ENCODE assay signal across 21 cellular contexts in genomic region chrX:791479-792034, GRCh38.
DNase-seq lines count a peak whose midpoint lies in the region; ATAC-seq and TF ChIP-seq lines count a peak whose summit lies in the region.
"Had no signal": no experiment of that assay in that cellular context is flagged by ENCODE, and none has a peak within 500 bp of the region (broad histone marks: within the 10 kb centered on the region; RNA-seq: fewer than 3 reads in every experiment).

No MANE protein-coding gene starts in this region.

- peaks cover 62% of the 10 kb centered on the region for H3K27me3 Mint-ChIP-seq in nephron progenitor cell (ENCODE audit: low read depth, poor library complexity)

- no peak overlapping the region for H3K27ac Mint-ChIP-seq in nephron progenitor cell
- H3K27ac Mint-ChIP-seq: CD4-positive, alpha-beta T cell had no signal

- H3K4me1 ChIP-seq in ES-I3 (ENCODE audit: insufficient read depth, low read length) (peaks cover 11% of the 10 kb centered on the region), HUES64 (ENCODE audit: insufficient read depth, low read length) (peaks cover 24% of the 10 kb centered on the region), right lobe of liver (no peaks in the 10 kb centered on the region)
- H3K4me1 ChIP-seq: HAP-1 had no signal

- H3K27ac ChIP-seq in HUES64 (ENCODE audit: low read depth, low read length) (peak overlapping the region; percentile 75; the same call in 1 of the 2 replicates), right lobe of liver (no peak overlapping the region)
- H3K27ac ChIP-seq: SK-N-MC had no signal

- no peak for TF ChIP-seq POLR2A in right lobe of liver (IDR thresholded peaks at IDR 0.05)

- peak overlapping the region; percentile 29 for H3K4me3 ChIP-seq in HUES64 (ENCODE audit: low read length)
- H3K4me3 ChIP-seq in right lobe of liver: no peak overlapping the region
- H3K4me3 ChIP-seq: GM12878, HAP-1, SK-N-MC had no signal

- 11% methylated on average over 7 of the region's 14 CpGs for WGBS in HUES64
- 6% methylated on average over 13 of the region's 14 CpGs for WGBS in right lobe of liver (ENCODE audit: insufficient coverage, low coverage, low lambda C conversion rate, missing lambda C conversion rate)

- no peak for TF ChIP-seq CTCF in nephron progenitor cell (IDR thresholded peaks at IDR 0.05)
- no peak for TF ChIP-seq CTCF in right lobe of liver (IDR thresholded peaks at IDR 0.05)

- DNase-seq in iPS DF 19.7 (ENCODE audit: low read depth, low spot score): peak; percentile 64
- DNase-seq in nephron progenitor cell: no peak
- no peak for DNase-seq in right lobe of liver
- DNase-seq: CD4-positive, alpha-beta T cell; DMS153; KBM-7; NCI-H1105 treated with DMSO at 0.1 percent for 48 hours; NCI-H1694; NCI-H2081 treated with DMSO at 0.1 percent for 48 hours; NCI-H524; NCI-H82; SHP77 had no signal

- H3K27me3 ChIP-seq in HUES64 (ENCODE audit: insufficient read depth, low read length) (peaks cover 17% of the 10 kb centered on the region; the same call in 1 of the 2 replicates), right lobe of liver (no peaks in the 10 kb centered on the region)

- no peaks in the 10 kb centered on the region for H3K9me3 Mint-ChIP-seq in nephron progenitor cell
- H3K9me3 Mint-ChIP-seq: CD4-positive, alpha-beta T cell had no signal

- peak overlapping the region; percentile 25 for H3K9ac ChIP-seq in ES-I3 (ENCODE audit: low read depth, low read length)
- H3K9ac ChIP-seq in HUES64 (ENCODE audit: low read depth, low read length): 0 out of 2 replicates have a peak overlapping the region, but pooled peaks have one; percentile 7

- H3K9me3 ChIP-seq in ES-I3 (ENCODE audit: control insufficient read depth, insufficient read depth, low read length) (no peaks in the 10 kb centered on the region), HUES64 (ENCODE audit: insufficient read depth, low read depth, low read length) (no peaks in the 10 kb centered on the region), right lobe of liver (no peaks in the 10 kb centered on the region)
- H3K9me3 ChIP-seq: HAP-1 had no signal

- intact Hi-C loops in right lobe of liver (cut with DNase I): no loop called here

- ATAC-seq in HG03439 (IDR thresholded peaks at IDR 0.05; ENCODE audit: unreplicated experiment) (no peak), GM21723 (IDR thresholded peaks at IDR 0.05; ENCODE audit: unreplicated experiment) (no peak), right lobe of liver (no peak), HG03095 (IDR thresholded peaks at IDR 0.05; ENCODE audit: unreplicated experiment) (no peak)
- ATAC-seq: GM12878, HepG2 had no signal

- peaks cover 34% of the 10 kb centered on the region for H3K4me1 Mint-ChIP-seq in nephron progenitor cell

- H3K36me3 Mint-ChIP-seq in nephron progenitor cell (ENCODE audit: low read depth): no peaks in the 10 kb centered on the region

- H3K4me3 Mint-ChIP-seq in nephron progenitor cell: peak overlapping the region; percentile 31
- H3K4me3 Mint-ChIP-seq: CD4-positive, alpha-beta T cell had no signal

- H3K36me3 ChIP-seq in ES-I3 (ENCODE audit: insufficient read depth, low read length) (no peaks in the 10 kb centered on the region), HUES64 (ENCODE audit: insufficient read depth, low read length) (no peaks in the 10 kb centered on the region), right lobe of liver (no peaks in the 10 kb centered on the region)
- H3K36me3 ChIP-seq: HAP-1 had no signal
